22 cellular contexts compared by ENCODE assay signal in the genomic region with DNA sequence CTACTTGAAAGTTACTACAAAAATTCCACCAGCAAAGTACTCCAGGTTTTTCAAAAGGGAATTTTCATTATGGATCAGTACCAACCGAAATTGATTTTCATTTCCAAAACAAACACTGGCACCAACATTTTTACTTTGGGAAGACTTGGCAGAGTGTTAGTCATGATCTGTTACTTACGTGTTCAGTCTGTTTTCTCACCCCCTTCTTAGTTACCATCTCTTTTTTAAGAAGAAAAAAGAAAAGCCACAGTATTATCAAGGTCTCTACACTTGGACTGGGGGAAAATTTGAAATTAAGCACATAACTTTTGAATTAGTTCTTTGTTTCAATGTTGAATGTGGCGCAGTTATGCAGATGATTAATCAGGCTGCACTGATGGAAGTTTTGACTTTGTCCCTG. TPM values are rescaled to one million over a fixed set of nuclear protein-coding genes. Genes with fewer than 3 reads are reported as not detected.
DNase-seq lines count a peak whose midpoint lies in the region; ATAC-seq and TF ChIP-seq lines count a peak whose summit lies in the region.
"Had no signal": no experiment of that assay in that cellular context is flagged by ENCODE, and none has a peak within 500 bp of the region (broad histone marks: within the 10 kb centered on the region; RNA-seq: fewer than 3 reads in every experiment).

No MANE protein-coding gene starts in this region.

- TF ChIP-seq CTCF in HFFc6 (IDR thresholded peaks at IDR 0.05) (no peak), body of pancreas (IDR thresholded peaks at IDR 0.05) (no peak), osteoblast (IDR thresholded peaks at IDR 0.05; ENCODE audit: extremely low read depth, low read depth, low read length) (no peak)

- H3K27me3 ChIP-seq in body of pancreas: no peaks in the 10 kb centered on the region
- no peaks in the 10 kb centered on the region for H3K27me3 ChIP-seq in osteoblast (ENCODE audit: insufficient read depth, low read length)
- H3K27me3 ChIP-seq: vagina had no signal

- ATAC-seq in body of pancreas (peak; percentile 27), HG03521 (IDR thresholded peaks at IDR 0.05; ENCODE audit: unreplicated experiment) (no peak)
- ATAC-seq: left lobe of liver; natural killer cell treated with Interleukin-12 subunit alpha and Interleukin-12 subunit beta and Interleukin-15 and Interleukin-18, amount 100 ng/mL, for 72 hours; PC-3 had no signal

- H3K9me3 ChIP-seq in body of pancreas (no peaks in the 10 kb centered on the region), osteoblast (ENCODE audit: low read depth, low read length) (no peaks in the 10 kb centered on the region)
- H3K9me3 ChIP-seq: vagina had no signal

- no peak overlapping the region for H3K4me3 Mint-ChIP-seq in HFFc6
- H3K4me3 Mint-ChIP-seq: CD4-positive, CD25-positive, alpha-beta regulatory T cell; immature natural killer cell; natural killer cell treated with Interleukin-12 subunit alpha and Interleukin-12 subunit beta and Interleukin-15 and Interleukin-18, amount 100 ng/mL, for 72 hours had no signal

- peak overlapping the region; percentile 69; the same call in 1 of the 2 replicates for H3K27ac Mint-ChIP-seq in HFFc6
- H3K27ac Mint-ChIP-seq: natural killer cell treated with Interleukin-12 subunit alpha and Interleukin-12 subunit beta and Interleukin-15 and Interleukin-18, amount 100 ng/mL, for 72 hours had no signal

- H3K27me3 Mint-ChIP-seq in HFFc6 (ENCODE audit: insufficient read depth): no peaks in the 10 kb centered on the region
- H3K27me3 Mint-ChIP-seq: CD4-positive, CD25-positive, alpha-beta regulatory T cell; natural killer cell treated with Interleukin-12 subunit alpha and Interleukin-12 subunit beta and Interleukin-15 and Interleukin-18, amount 100 ng/mL, for 72 hours had no signal

- H3K27ac ChIP-seq in body of pancreas: peak overlapping the region in 2 of 4 donors; percentile 36 to 52
- peak overlapping the region; percentile 69 for H3K27ac ChIP-seq in osteoblast (ENCODE audit: low read depth, low read length)
- H3K27ac ChIP-seq: vagina had no signal

- H3K9me3 Mint-ChIP-seq in HFFc6: no peaks in the 10 kb centered on the region
- H3K9me3 Mint-ChIP-seq: CD4-positive, CD25-positive, alpha-beta regulatory T cell; immature natural killer cell; natural killer cell treated with Interleukin-12 subunit alpha and Interleukin-12 subunit beta and Interleukin-15 and Interleukin-18, amount 100 ng/mL, for 72 hours had no signal

- no peak overlapping the region for H2AFZ ChIP-seq in osteoblast (ENCODE audit: low read length)

- 27 to 51% methylated on average over 3 of the region's 3 CpGs for WGBS in body of pancreas, 2 donors

- H3K79me2 ChIP-seq in osteoblast (ENCODE audit: insufficient read depth, low read length): no peaks in the 10 kb centered on the region

- H3K36me3 ChIP-seq in body of pancreas (replicated peaks in 1 of 2; ENCODE audit: insufficient read depth in 1 of 2, low read depth in 2 of 2): peaks cover 0 to 4% of the 10 kb centered on the region in 2 donors
- peaks cover 43% of the 10 kb centered on the region for H3K36me3 ChIP-seq in osteoblast (ENCODE audit: insufficient read depth, low read length)

- intact Hi-C loops in body of pancreas (cut with DNase I): no loop called here

- H3K4me1 ChIP-seq in body of pancreas (peaks cover 11% of the 10 kb centered on the region), osteoblast (ENCODE audit: insufficient read depth, low read length) (peaks cover 41% of the 10 kb centered on the region)

- H3K4me3 ChIP-seq in body of pancreas: no peak overlapping the region
- H3K4me3 ChIP-seq in osteoblast (ENCODE audit: insufficient read depth, low read length): no peak overlapping the region
- H3K4me3 ChIP-seq: vagina had no signal

- TF ChIP-seq POLR2A in body of pancreas (IDR thresholded peaks at IDR 0.05): no peak

- H3K36me3 Mint-ChIP-seq in HFFc6 (ENCODE audit: low read depth): peaks cover 10% of the 10 kb centered on the region
- H3K36me3 Mint-ChIP-seq: natural killer cell treated with Interleukin-12 subunit alpha and Interleukin-12 subunit beta and Interleukin-15 and Interleukin-18, amount 100 ng/mL, for 72 hours had no signal

- DNase-seq in COLO829 (ENCODE audit: low spot score) (peak; percentile 28), HFFc6 (no peak), body of pancreas (no peak), osteoblast (ENCODE audit: insufficient read length, low spot score, missing footprints) (no peak), retina (no peak), NCI-H446 (lab: John Stamatoyannopoulos, UW) (no peak)
- DNase-seq: activated CD4-positive, alpha-beta T cell treated with anti-CD3 and anti-CD28 coated beads for 1 hour; CD4-positive, CD25-positive, alpha-beta regulatory T cell; dermis blood vessel endothelial cell; HCEC 1CT; immature natural killer cell; Kasumi-1; NCI-H1048; NCI-H2029; NCI-H345; PC-3; Right ventricle myocardium superior; substantia nigra had no signal

- H4K20me1 ChIP-seq in osteoblast (ENCODE audit: insufficient read depth, low read length): peaks cover 7% of the 10 kb centered on the region

- peaks cover 53% of the 10 kb centered on the region for H3K4me1 Mint-ChIP-seq in HFFc6 (ENCODE audit: low read depth)
- H3K4me1 Mint-ChIP-seq: immature natural killer cell had no signal

- peak overlapping the region; percentile 9 for H3K4me2 ChIP-seq in osteoblast (ENCODE audit: insufficient read depth, low read length)

RNA-seq across cellular contexts. Expression of a gene that starts 27.5 kb away (rescaled TPM):
- 100 to 1,000 TPM in 4 of 6 experiments, 10 to 100 TPM in 2; 83.4 to 121 (median 110) TPM for total RNA-seq in HFFc6 (2021; fragmentation: NEBNext Ultra II Directional; extraction: Animal tissue kit (Norgen Biotek cat#: 25700))
- total RNA-seq in body of pancreas: 10 to 100 TPM; 39.4 to 53.7 TPM
- 69.8 and 87.5 TPM in 2 replicates for total RNA-seq in osteoblast

RNA-seq across cellular contexts. Expression of a gene that starts 56.4 kb away (rescaled TPM):
- total RNA-seq in HFFc6 (2021; fragmentation: NEBNext Ultra II Directional; extraction: Animal tissue kit (Norgen Biotek cat#: 25700)): 1 to 10 TPM; 6.8 to 7.8 (median 7.1) TPM
- 10 to 100 TPM; 10.9 to 12.9 TPM for total RNA-seq in body of pancreas
- total RNA-seq in osteoblast: 5.1 and 10.3 TPM in 2 replicates
